In genomic region chr7:65832281-65832680, GRCh38 we compare ENCODE assay signal across 11 cellular contexts. TPM values are rescaled to one million over a fixed set of nuclear protein-coding genes. Genes with fewer than 3 reads are reported as not detected.
DNase-seq lines count a peak whose midpoint lies in the region; ATAC-seq and TF ChIP-seq lines count a peak whose summit lies in the region.
"Had no signal": no experiment of that assay in that cellular context is flagged by ENCODE, and none has a peak within 500 bp of the region (broad histone marks: within the 10 kb centered on the region; RNA-seq: fewer than 3 reads in every experiment).

No MANE protein-coding gene starts in this region.

- in situ Hi-C loops in brain microvascular endothelial cell (cut with HindIII; ENCODE audit: low pct_ligation_motif_present, low sequenced_read_pairs): no loop called here

- H3K27me3 ChIP-seq in brain microvascular endothelial cell (replicated peaks): no peaks in the 10 kb centered on the region

- intact Hi-C loops in left colon (cut with DNase I, micrococcal nuclease): no loop called here

- CTCF ChIA-PET in HEK293T (lab: Yijun Ruan, JAX): interaction anchor here (0.6 kb wide), 1 partner anchor 847 kb away, joined by 4 read pairs; no protein-coding TSS in a partner anchor

- TF ChIP-seq CTCF in brain microvascular endothelial cell (IDR thresholded peaks at IDR 0.05; ENCODE audit: low read depth, low read length, missing control alignments): no peak

- DNase-seq in ELF-1 (ENCODE audit: low read depth, low spot score): peak; percentile 40
- peak; percentile 52 for DNase-seq in LHCN-M2 (ENCODE audit: low read depth)
- peak; percentile 35 for DNase-seq in brain microvascular endothelial cell
- DNase-seq in left colon: peak in 1 of 2 donors; percentile 23
- no peak for DNase-seq in HEK293T (ENCODE audit: extremely low spot score)
- DNase-seq in activated effector memory CD4-positive, alpha-beta T cell treated with anti-CD3 and anti-CD28 coated beads, Interleukin-2, amount 50 U/mL, for 16 hours: no peak
- no peak for DNase-seq in activated naive CD4-positive, alpha-beta T cell (lab: John Stamatoyannopoulos, UW)
- DNase-seq: naive thymus-derived CD8-positive, alpha-beta T cell; stimulated activated CD4-positive, alpha-beta T cell treated with anti-CD3 and anti-CD28 coated beads, Interleukin-1b, Interleukin-23, amount 100 ng/mL, for 48 hours; SW 1271 had no signal

- H3K4me3 ChIP-seq in brain microvascular endothelial cell (ENCODE audit: low read depth, low read length): no peak overlapping the region

- peak; percentile 52 for ATAC-seq in left colon
- ATAC-seq in HG02884 (IDR thresholded peaks at IDR 0.05; ENCODE audit: unreplicated experiment): no peak
- ATAC-seq: naive thymus-derived CD8-positive, alpha-beta T cell had no signal

- H3K27ac ChIP-seq in brain microvascular endothelial cell: no peak overlapping the region

- H3K36me3 ChIP-seq in brain microvascular endothelial cell (replicated peaks): no peaks in the 10 kb centered on the region

- POLR2A ChIA-PET in HEK293T (lab: Yijun Ruan, JAX): no interaction called here

TF ChIP-seq in HEK293T, 16 proteins besides CTCF, POLR2A, EP300 and RAD21:
- TF ChIP-seq L3MBTL2 (conservative IDR thresholded peaks at IDR 0.05) (no peak), HDGF (IDR thresholded peaks at IDR 0.05; ENCODE audit: borderline replicate concordance) (no peak), NFRKB (IDR thresholded peaks at IDR 0.05) (no peak), LEF1 (IDR thresholded peaks at IDR 0.05; ENCODE audit: borderline replicate concordance) (no peak), SP1 (IDR thresholded peaks at IDR 0.05) (no peak), TARDBP (IDR thresholded peaks at IDR 0.05) (no peak), PKNOX1 (IDR thresholded peaks at IDR 0.05) (no peak)
TF ChIP-seq in HEK293T: peak in this region for 0.

RNA-seq across cellular contexts. Expression of gene VKORC1L1, which starts 40.6 kb away (rescaled TPM):
- total RNA-seq in LHCN-M2 (2014; rRNA removed): 16.4 and 18.2 TPM in 2 replicates
- 17.9 TPM for polyA plus RNA-seq in LHCN-M2 (2012)
- 10 to 100 TPM; 25.2 to 26.4 TPM for total RNA-seq in left colon

Comparison
In these comparisons a context has a peak if more than half of its experiments do, and no peak if none do; other contexts are left out.
1. DNase-seq: peak in ELF-1 (single experiment), LHCN-M2 (single experiment) and brain microvascular endothelial cell (single experiment); none in HEK293T (single experiment), activated effector memory CD4-positive, alpha-beta T cell treated with anti-CD3 and anti-CD28 coated beads, Interleukin-2, amount 50 U/mL, for 16 hours (single experiment) and activated naive CD4-positive, alpha-beta T cell (0 of 4).